9 cellular contexts compared by ENCODE assay signal in genomic region chr16:50709061-50709695, GRCh38. TPM values are rescaled to one million over a fixed set of nuclear protein-coding genes. Genes with fewer than 3 reads are reported as not detected.
DNase-seq lines count a peak whose midpoint lies in the region; ATAC-seq and TF ChIP-seq lines count a peak whose summit lies in the region.
"Had no signal": no experiment of that assay in that cellular context is flagged by ENCODE, and none has a peak within 500 bp of the region (broad histone marks: within the 10 kb centered on the region; RNA-seq: fewer than 3 reads in every experiment).

No MANE protein-coding gene starts in this region.

- H4K8ac ChIP-seq in mesenchymal stem cell (ENCODE audit: low read length), result no peak overlapping the region

- H2BK5ac ChIP-seq in mesenchymal stem cell (ENCODE audit: low read depth, low read length, poor library complexity, severe bottlenecking), result no peak overlapping the region

- H2BK12ac ChIP-seq in mesenchymal stem cell (ENCODE audit: low read length in 2 of 2), result no peak overlapping the region

- no peak overlapping the region for H2BK15ac ChIP-seq in mesenchymal stem cell (ENCODE audit: low read depth, poor library complexity, severe bottlenecking)

- no peak overlapping the region for H3K18ac ChIP-seq in mesenchymal stem cell (ENCODE audit: low read depth in 1 of 2, low read length in 2 of 2)

- H2AFZ ChIP-seq in mesenchymal stem cell (ENCODE audit: low read depth, low read length), result no peak overlapping the region

- ATAC-seq in GM18870 (IDR thresholded peaks at IDR 0.05; ENCODE audit: unreplicated experiment), result peak; percentile 42
- peak; percentile 59 for ATAC-seq in HG03378 (IDR thresholded peaks at IDR 0.05; ENCODE audit: unreplicated experiment)
- no peak for ATAC-seq in activated CD8-positive, alpha-beta T cell treated with anti-CD3 and anti-CD28 coated beads, Interleukin-2, amount 10 ng/mL, durations not matched to agents 7 days and 5 days
- peak in 2 of 3 donors; percentile 24 to 56 for ATAC-seq in natural killer cell
- no peak for ATAC-seq in HG03442 (IDR thresholded peaks at IDR 0.05; ENCODE audit: unreplicated experiment)
- ATAC-seq: naive thymus-derived CD8-positive, alpha-beta T cell had no signal

- H3K9ac ChIP-seq in mesenchymal stem cell (ENCODE audit: low read length), result no peak overlapping the region

- no peak overlapping the region for H3K14ac ChIP-seq in mesenchymal stem cell (ENCODE audit: low read length in 2 of 2)

- no peak overlapping the region for H3K4ac ChIP-seq in mesenchymal stem cell (ENCODE audit: low read depth in 1 of 2, low read length in 2 of 2)

- no peak for DNase-seq in activated CD8-positive, alpha-beta T cell treated with anti-CD3 and anti-CD28 coated beads, Interleukin-2, amount 10 ng/mL, durations not matched to agents 7 days and 5 days
- DNase-seq in natural killer cell, result no peak
- DNase-seq in H7, result no peak
- DNase-seq in mesenchymal stem cell, result no peak
- DNase-seq: foreskin melanocyte; naive thymus-derived CD8-positive, alpha-beta T cell had no signal

- TF ChIP-seq CTCF in natural killer cell (IDR thresholded peaks at IDR 0.05), result no peak

- intact Hi-C loops in natural killer cell (cut with micrococcal nuclease), result no loop called here

- peak overlapping the region; percentile 58 for H3K27ac Mint-ChIP-seq in activated CD8-positive, alpha-beta T cell treated with anti-CD3 and anti-CD28 coated beads, Interleukin-2, amount 10 ng/mL, durations not matched to agents 7 days and 5 days
- no peak overlapping the region for H3K27ac Mint-ChIP-seq in natural killer cell

- no peaks in the 10 kb centered on the region for H3K4me1 ChIP-seq in mesenchymal stem cell (ENCODE audit: control insufficient read depth, insufficient read depth, low read depth, low read length)

- WGBS in mesenchymal stem cell, result 72% methylated on average over 7 of the region's 8 CpGs

- H3K9me3 Mint-ChIP-seq in activated CD8-positive, alpha-beta T cell treated with anti-CD3 and anti-CD28 coated beads, Interleukin-2, amount 10 ng/mL, durations not matched to agents 7 days and 5 days (ENCODE audit: insufficient read depth), result peaks cover 14% of the 10 kb centered on the region
- peaks cover 3 to 5% of the 10 kb centered on the region in 2 donors for H3K9me3 Mint-ChIP-seq in natural killer cell

- POLR2A ChIA-PET in activated CD8-positive, alpha-beta T cell treated with anti-CD3 and anti-CD28 coated beads, Interleukin-2, amount 10 ng/mL, durations not matched to agents 7 days and 5 days (lab: Charles Lee), result interaction anchor here (1.1 kb wide), 1 partner anchor 32 kb away, joined by 5 read pairs; the partner anchor contains the start of gene CYLD

- H2AK5ac ChIP-seq in mesenchymal stem cell (ENCODE audit: low read length, severe bottlenecking), result no peak overlapping the region

- H3K4me3 ChIP-seq in H7 (ENCODE audit: insufficient read depth, low read depth, low read length) (no peak overlapping the region), mesenchymal stem cell (ENCODE audit: insufficient read depth in 1 of 2, low read depth in 1 of 2, low read length in 2 of 2) (no peak overlapping the region)

- no peak overlapping the region for H3K27ac ChIP-seq in mesenchymal stem cell (ENCODE audit: low read length, poor library complexity, severe bottlenecking)

- H3K9me3 ChIP-seq in mesenchymal stem cell (ENCODE audit: control insufficient read depth, low read length), result peaks cover 14% of the 10 kb centered on the region

- no peak overlapping the region for H2BK120ac ChIP-seq in mesenchymal stem cell (ENCODE audit: low read depth, low read length)

- H3K23ac ChIP-seq in mesenchymal stem cell (ENCODE audit: low read length in 2 of 2), result no peak overlapping the region

- H3K4me3 Mint-ChIP-seq in activated CD8-positive, alpha-beta T cell treated with anti-CD3 and anti-CD28 coated beads, Interleukin-2, amount 10 ng/mL, durations not matched to agents 7 days and 5 days, result no peak overlapping the region
- H3K4me3 Mint-ChIP-seq in natural killer cell, result no peak overlapping the region
- H3K4me3 Mint-ChIP-seq: naive thymus-derived CD8-positive, alpha-beta T cell had no signal

- H3K36me3 ChIP-seq in H7 (replicated peaks; ENCODE audit: control insufficient read depth, insufficient read depth, low read length) (no peaks in the 10 kb centered on the region), mesenchymal stem cell (ENCODE audit: control insufficient read depth in 1 of 2, insufficient read depth in 2 of 2, low read depth in 1 of 2, low read length in 2 of 2) (no peaks in the 10 kb centered on the region)

- peaks cover 13% of the 10 kb centered on the region for H3K36me3 Mint-ChIP-seq in activated CD8-positive, alpha-beta T cell treated with anti-CD3 and anti-CD28 coated beads, Interleukin-2, amount 10 ng/mL, durations not matched to agents 7 days and 5 days (ENCODE audit: low read depth)
- H3K36me3 Mint-ChIP-seq in natural killer cell, result peaks cover 15% of the 10 kb centered on the region

- H4K91ac ChIP-seq in mesenchymal stem cell (ENCODE audit: low read length), result no peak overlapping the region

- H3K4me1 Mint-ChIP-seq in activated CD8-positive, alpha-beta T cell treated with anti-CD3 and anti-CD28 coated beads, Interleukin-2, amount 10 ng/mL, durations not matched to agents 7 days and 5 days (ENCODE audit: low read depth), result peaks cover 19% of the 10 kb centered on the region
- peaks cover 5 to 7% of the 10 kb centered on the region in 2 donors for H3K4me1 Mint-ChIP-seq in natural killer cell

- H3K27me3 Mint-ChIP-seq in activated CD8-positive, alpha-beta T cell treated with anti-CD3 and anti-CD28 coated beads, Interleukin-2, amount 10 ng/mL, durations not matched to agents 7 days and 5 days (ENCODE audit: low read depth), result no peaks in the 10 kb centered on the region
- peaks cover 0 to 5% of the 10 kb centered on the region in 2 donors for H3K27me3 Mint-ChIP-seq in natural killer cell (ENCODE audit: low read depth in 2 of 2)
- H3K27me3 Mint-ChIP-seq: naive thymus-derived CD8-positive, alpha-beta T cell had no signal

- CTCF ChIA-PET in activated CD8-positive, alpha-beta T cell treated with anti-CD3 and anti-CD28 coated beads, Interleukin-2, amount 10 ng/mL, durations not matched to agents 7 days and 5 days (lab: Charles Lee), result interaction anchor here (0.8 to 1.6 kb wide), 4 partner anchors 11 to 44 kb away, joined by 3 to 6 read pairs (median 4); no protein-coding TSS in a partner anchor

- H3K4me2 ChIP-seq in mesenchymal stem cell (ENCODE audit: low read length, poor library complexity, severe bottlenecking), result no peak overlapping the region

- H3K79me1 ChIP-seq in mesenchymal stem cell (replicated peaks; ENCODE audit: low read length, poor library complexity, severe bottlenecking), result no peaks in the 10 kb centered on the region

- H3K27me3 ChIP-seq in H7 (ENCODE audit: control insufficient read depth, insufficient read depth, low read length) (no peaks in the 10 kb centered on the region), mesenchymal stem cell (ENCODE audit: control insufficient read depth in 1 of 2, insufficient read depth in 1 of 2, low read length in 2 of 2) (no peaks in the 10 kb centered on the region)

RNA-seq across cellular contexts. Expression of gene NOD2, which starts 15.8 kb away (rescaled TPM):
- total RNA-seq in activated CD8-positive, alpha-beta T cell treated with anti-CD3 and anti-CD28 coated beads, Interleukin-2, amount 10 ng/mL, durations not matched to agents 7 days and 5 days, result 1 to 10 TPM; 1.6 to 1.7 TPM
- total RNA-seq in natural killer cell, result 1 to 10 TPM; 2.8 to 8.6 (median 2.9) TPM
- 0.33 TPM in 1 of 2 replicates, not detected in the other for total RNA-seq in H7 (2014; rRNA removed; shearing (Covaris generic))
- polyA plus RNA-seq in mesenchymal stem cell (2013, experiment 1 of 2), result not detected
- polyA plus RNA-seq in mesenchymal stem cell (2013, experiment 2 of 2), result not detected

RNA-seq across cellular contexts. Expression of gene SNX20, which starts 28.1 kb away (rescaled TPM):
- total RNA-seq in activated CD8-positive, alpha-beta T cell treated with anti-CD3 and anti-CD28 coated beads, Interleukin-2, amount 10 ng/mL, durations not matched to agents 7 days and 5 days, result 10 to 100 TPM; 64.8 to 65.3 TPM
- 10 to 100 TPM; 33.0 to 53.9 (median 51.7) TPM for total RNA-seq in natural killer cell
- total RNA-seq in H7 (2014; rRNA removed; shearing (Covaris generic)), result not detected in 2 replicates
- polyA plus RNA-seq in mesenchymal stem cell (2013, experiment 1 of 2), result not detected
- polyA plus RNA-seq in mesenchymal stem cell (2013, experiment 2 of 2), result not detected

RNA-seq across cellular contexts. Expression of gene CYLD, which starts 32.7 kb away (rescaled TPM):
- total RNA-seq in activated CD8-positive, alpha-beta T cell treated with anti-CD3 and anti-CD28 coated beads, Interleukin-2, amount 10 ng/mL, durations not matched to agents 7 days and 5 days, result 100 to 1,000 TPM; 116 to 129 TPM
- 100 to 1,000 TPM; 227 to 246 (median 236) TPM for total RNA-seq in natural killer cell
- total RNA-seq in H7 (2014; rRNA removed; shearing (Covaris generic)), result 5.0 and 6.2 TPM in 2 replicates
- 10.2 TPM for polyA plus RNA-seq in mesenchymal stem cell (2013, experiment 1 of 2)
- 11.0 TPM for polyA plus RNA-seq in mesenchymal stem cell (2013, experiment 2 of 2)

Comparison
In these comparisons a context has a peak if more than half of its experiments do, and no peak if none do; other contexts are left out.
1. ATAC-seq: peak in GM18870 (single experiment), HG03378 (single experiment) and natural killer cell (2 of 3); none in activated CD8-positive, alpha-beta T cell treated with anti-CD3 and anti-CD28 coated beads, Interleukin-2, amount 10 ng/mL, durations not matched to agents 7 days and 5 days (single experiment) and HG03442 (single experiment).
2. RNA of gene SNX20, which starts 28.1 kb away (total RNA-seq): 64.8 to 65.3 TPM in activated CD8-positive, alpha-beta T cell treated with anti-CD3 and anti-CD28 coated beads, Interleukin-2, amount 10 ng/mL, durations not matched to agents 7 days and 5 days and 33.0 to 53.9 TPM in natural killer cell; not detected in H7; every median in the first group is over 10 times any median in the second.
3. RNA of gene CYLD, which starts 32.7 kb away (total RNA-seq): 227 to 246 TPM in natural killer cell and 116 to 129 TPM in activated CD8-positive, alpha-beta T cell treated with anti-CD3 and anti-CD28 coated beads, Interleukin-2, amount 10 ng/mL, durations not matched to agents 7 days and 5 days; 5.0 to 6.2 TPM in H7; every median in the first group is over 10 times any median in the second.